Comparison of ENCODE assay signal across 1 cellular context in genomic region chr5:134245101-134245604, GRCh38.
TF ChIP-seq lines count a peak whose summit lies in the region.

No MANE protein-coding gene starts in this region.

TF ChIP-seq in K562, 482 proteins besides CTCF, POLR2A, EP300 and RAD21 (continued from another document and continues in another):
- TF ChIP-seq ZNF518B (CRISPR knock-in tag; IDR thresholded peaks at IDR 0.05) (no peak), MEIS2 (IDR thresholded peaks at IDR 0.05; ENCODE audit: partially characterized antibody) (no peak), PTTG1 (tag; IDR thresholded peaks at IDR 0.05; ENCODE audit: low read depth) (peak; percentile 63; the same call in 1 of the 2 replicates), ZNF766 (CRISPR knock-in tag; conservative IDR thresholded peaks at IDR 0.05) (no peak), IRF9 (tag; IDR thresholded peaks at IDR 0.05) (no peak), ZC3H8 (IDR thresholded peaks at IDR 0.05) (no peak), PHTF2 (CRISPR knock-in tag; IDR thresholded peaks at IDR 0.05) (no peak), LEF1 (IDR thresholded peaks at IDR 0.05) (no peak), ZNF551 (CRISPR knock-in tag; IDR thresholded peaks at IDR 0.05) (no peak), RERE (CRISPR knock-in tag; IDR thresholded peaks at IDR 0.05; ENCODE audit: borderline replicate concordance) (no peak), SMAD4 (CRISPR knock-in tag; conservative IDR thresholded peaks at IDR 0.05) (peak; percentile 52; the same call in 1 of the 2 replicates), ETS2 (tag; IDR thresholded peaks at IDR 0.05; ENCODE audit: borderline replicate concordance, poor library complexity, severe bottlenecking) (no peak), ZBTB12 (CRISPR knock-in tag; IDR thresholded peaks at IDR 0.05) (peak; percentile 31; the same call in 1 of the 2 replicates), ARID4B (CRISPR knock-in tag; IDR thresholded peaks at IDR 0.05) (no peak), MCM7 (IDR thresholded peaks at IDR 0.05) (no peak), HNRNPH1 (optimal IDR thresholded peaks at IDR 0.05; ENCODE audit: low read depth, low read length) (no peak), MYC (IDR thresholded peaks at IDR 0.05; ENCODE audit: low read depth, low read length) (no peak), MYC (CRISPR knock-in tag; IDR thresholded peaks at IDR 0.05; ENCODE audit: borderline replicate concordance, low read depth) (no peak), PTRF (tag; IDR thresholded peaks at IDR 0.05) (peak; percentile 58; the same call in 1 of the 2 replicates), ZNF584 (CRISPR knock-in tag; IDR thresholded peaks at IDR 0.05; ENCODE audit: low read depth) (no peak), ZNF184 (CRISPR knock-in tag; IDR thresholded peaks at IDR 0.05) (no peak), ZFP91 (CRISPR knock-in tag; IDR thresholded peaks at IDR 0.05) (no peak), MBD2 (IDR thresholded peaks at IDR 0.05; ENCODE audit: borderline replicate concordance, low read depth) (no peak), KLF10 (CRISPR knock-in tag; IDR thresholded peaks at IDR 0.05) (no peak), NR2C1 (IDR thresholded peaks at IDR 0.05) (no peak), NR2C1 (tag; IDR thresholded peaks at IDR 0.05) (peak; percentile 44; the same call in 1 of the 2 replicates), CBX1 (IDR thresholded peaks at IDR 0.05; ENCODE audit: low read depth) (no peak)
